Comparison of ENCODE assay signal across 13 cellular contexts in genomic region chr17:60744355-60744958, GRCh38.
DNase-seq lines count a peak whose midpoint lies in the region; ATAC-seq and TF ChIP-seq lines count a peak whose summit lies in the region.
"Had no signal": no experiment of that assay in that cellular context is flagged by ENCODE, and none has a peak within 500 bp of the region (broad histone marks: within the 10 kb centered on the region; RNA-seq: fewer than 3 reads in every experiment).

No MANE protein-coding gene starts in this region.

- no peaks in the 10 kb centered on the region for H3K9me3 ChIP-seq in SK-N-MC (ENCODE audit: low read depth, low read length)
- H3K9me3 ChIP-seq in fibroblast of lung (ENCODE audit: control insufficient read depth, insufficient read depth, low read depth, low read length): no peaks in the 10 kb centered on the region
- no peaks in the 10 kb centered on the region for H3K9me3 ChIP-seq in right cardiac atrium (ENCODE audit: control insufficient read depth, low read length)

- peak overlapping the region; percentile 84 for H3K4me2 ChIP-seq in fibroblast of lung (ENCODE audit: extremely low read depth, insufficient read depth, low read length)

- H3K27ac Mint-ChIP-seq in osteocyte (ENCODE audit: unreplicated experiment): peak overlapping the region; percentile 81
- H3K27ac Mint-ChIP-seq in activated CD4-positive, alpha-beta T cell treated with anti-CD3 and anti-CD28 coated beads, Interleukin-2, amount 10 ng/mL, durations not matched to agents 24 days and 14 days: no peak overlapping the region
- H3K27ac Mint-ChIP-seq: activated CD8-positive, alpha-beta T cell treated with anti-CD3 and anti-CD28 coated beads for 36 hours had no signal

- no peaks in the 10 kb centered on the region for H3K79me2 ChIP-seq in fibroblast of lung (ENCODE audit: control insufficient read depth, insufficient read depth, low read length)

- peaks cover 15% of the 10 kb centered on the region for H3K4me1 Mint-ChIP-seq in osteocyte (ENCODE audit: unreplicated experiment)
- no peaks in the 10 kb centered on the region for H3K4me1 Mint-ChIP-seq in activated CD4-positive, alpha-beta T cell treated with anti-CD3 and anti-CD28 coated beads, Interleukin-2, amount 10 ng/mL, durations not matched to agents 24 days and 14 days

- intact Hi-C loops in activated CD4-positive, alpha-beta T cell treated with anti-CD3 and anti-CD28 coated beads, Interleukin-2, amount 10 ng/mL, durations not matched to agents 24 days and 14 days (cut with micrococcal nuclease): no loop called here
- intact Hi-C loops in right cardiac atrium (cut with DNase I): no loop called here

- H3K27ac ChIP-seq in SK-N-MC (peak overlapping the region; percentile 98), fibroblast of lung (ENCODE audit: insufficient read depth, low read length) (peak overlapping the region; percentile 63), right cardiac atrium (ENCODE audit: low read length) (no peak overlapping the region), RWPE1 (no peak overlapping the region)

- peak overlapping the region; percentile 50 for H3K4me3 Mint-ChIP-seq in osteocyte (ENCODE audit: unreplicated experiment)
- H3K4me3 Mint-ChIP-seq in activated CD4-positive, alpha-beta T cell treated with anti-CD3 and anti-CD28 coated beads, Interleukin-2, amount 10 ng/mL, durations not matched to agents 24 days and 14 days: no peak overlapping the region
- H3K4me3 Mint-ChIP-seq: activated CD8-positive, alpha-beta T cell treated with anti-CD3 and anti-CD28 coated beads for 36 hours had no signal

- DNase-seq in COLO829 (ENCODE audit: low spot score) (peak; percentile 28), SK-N-MC (ENCODE audit: low read depth, low spot score) (no peak), fibroblast of lung (ENCODE audit: low read depth in 2 of 2) (peak; percentile 24 to 25), osteocyte (ENCODE audit: extremely low spot score, unreplicated experiment) (no peak), RKO (ENCODE audit: low spot score) (no peak), right cardiac atrium (no peak), RWPE1 (ENCODE audit: low spot score) (no peak)
- DNase-seq in activated CD4-positive, alpha-beta T cell treated with anti-CD3 and anti-CD28 coated beads, Interleukin-2, amount 10 ng/mL, durations not matched to agents 24 days and 14 days: no peak
- DNase-seq: activated CD8-positive, alpha-beta T cell treated with anti-CD3 and anti-CD28 coated beads for 36 hours; activated naive CD4-positive, alpha-beta T cell treated with anti-CD3 and anti-CD28 coated beads, Interleukin-2, amount 50 U/mL, for 16 hours; cortex of kidney; DMS79; NCI-H2107 had no signal

- CTCF ChIA-PET in RWPE1 (lab: Yijun Ruan, JAX): interaction anchor here (0.6 to 0.7 kb wide), 4 partner anchors 52 to 665 kb away, joined by 3 read pairs; no protein-coding TSS in a partner anchor

- H2AFZ ChIP-seq in fibroblast of lung (ENCODE audit: low read length): peak overlapping the region; percentile 81

- TF ChIP-seq CTCF in fibroblast of lung (conservative IDR thresholded peaks at IDR 0.05 in 1 of 2, IDR thresholded peaks at IDR 0.05 in 1 of 2; ENCODE audit: low read depth in 1 of 2, low read length in 2 of 2) (no peak), osteocyte (IDR thresholded peaks at IDR 0.05) (no peak), RWPE1 (conservative IDR thresholded peaks at IDR 0.05; ENCODE audit: low read depth) (no peak)

- H3K36me3 ChIP-seq in SK-N-MC (ENCODE audit: insufficient read depth, low read length): no peaks in the 10 kb centered on the region
- H3K36me3 ChIP-seq in fibroblast of lung (ENCODE audit: control insufficient read depth, insufficient read depth, low read length): no peaks in the 10 kb centered on the region

- H3K27me3 Mint-ChIP-seq in osteocyte (ENCODE audit: unreplicated experiment): no peaks in the 10 kb centered on the region
- peaks cover 5% of the 10 kb centered on the region for H3K27me3 Mint-ChIP-seq in activated CD4-positive, alpha-beta T cell treated with anti-CD3 and anti-CD28 coated beads, Interleukin-2, amount 10 ng/mL, durations not matched to agents 24 days and 14 days
- H3K27me3 Mint-ChIP-seq: activated CD8-positive, alpha-beta T cell treated with anti-CD3 and anti-CD28 coated beads for 36 hours had no signal

- no peaks in the 10 kb centered on the region for H3K9me3 Mint-ChIP-seq in osteocyte (ENCODE audit: unreplicated experiment)
- no peaks in the 10 kb centered on the region for H3K9me3 Mint-ChIP-seq in activated CD4-positive, alpha-beta T cell treated with anti-CD3 and anti-CD28 coated beads, Interleukin-2, amount 10 ng/mL, durations not matched to agents 24 days and 14 days
- H3K9me3 Mint-ChIP-seq: activated CD8-positive, alpha-beta T cell treated with anti-CD3 and anti-CD28 coated beads for 36 hours had no signal

- peaks cover 10% of the 10 kb centered on the region for H3K36me3 Mint-ChIP-seq in osteocyte (ENCODE audit: unreplicated experiment)
- H3K36me3 Mint-ChIP-seq in activated CD4-positive, alpha-beta T cell treated with anti-CD3 and anti-CD28 coated beads, Interleukin-2, amount 10 ng/mL, durations not matched to agents 24 days and 14 days (ENCODE audit: low read depth): no peaks in the 10 kb centered on the region

- H3K9ac ChIP-seq in SK-N-MC (ENCODE audit: insufficient read length) (peak overlapping the region; percentile 82), fibroblast of lung (ENCODE audit: insufficient read depth, low read length) (no peak overlapping the region)

- H3K4me1 ChIP-seq in fibroblast of lung (ENCODE audit: control insufficient read depth, extremely low read depth, insufficient read depth, low read length) (no peaks in the 10 kb centered on the region), right cardiac atrium (ENCODE audit: control insufficient read depth, insufficient read depth, low read length) (no peaks in the 10 kb centered on the region)

- POLR2A ChIA-PET in RWPE1 (lab: Yijun Ruan, JAX; ENCODE audit: low non-redundant PET): no interaction called here

- no peaks in the 10 kb centered on the region for H4K20me1 ChIP-seq in fibroblast of lung (ENCODE audit: control insufficient read depth, extremely low read depth, insufficient read depth, low read length)

- 49% methylated on average over 3 of the region's 3 CpGs for WGBS in right cardiac atrium

- no peak for ATAC-seq in right cardiac atrium
- ATAC-seq: activated CD8-positive, alpha-beta T cell treated with anti-CD3 and anti-CD28 coated beads for 36 hours had no signal

- H3K4me3 ChIP-seq in SK-N-MC (peak overlapping the region; percentile 75), fibroblast of lung (replicated peaks in 1 of 4; ENCODE audit: control extremely low read depth in 1 of 4, insufficient read depth in 1 of 4, low read depth in 3 of 4, low read length in 4 of 4) (peak overlapping the region; percentile 32 to 51 (median 38)), right cardiac atrium (ENCODE audit: low read length) (no peak overlapping the region)

- H3K27me3 ChIP-seq in fibroblast of lung (ENCODE audit: control insufficient read depth, insufficient read depth, low read length): no peaks in the 10 kb centered on the region
- no peaks in the 10 kb centered on the region for H3K27me3 ChIP-seq in right cardiac atrium (ENCODE audit: control insufficient read depth, insufficient read depth)

Comparison
In these comparisons a context has a peak if more than half of its experiments do, and no peak if none do; other contexts are left out.
1. DNase-seq: peak in COLO829 (single experiment) and fibroblast of lung (2 of 2); none in SK-N-MC (single experiment), osteocyte (single experiment), activated CD4-positive, alpha-beta T cell treated with anti-CD3 and anti-CD28 coated beads, Interleukin-2, amount 10 ng/mL, durations not matched to agents 24 days and 14 days (single experiment), RKO (single experiment), right cardiac atrium (0 of 3) and RWPE1 (single experiment).
2. H3K27ac ChIP-seq: peak in SK-N-MC (single experiment) and fibroblast of lung (single experiment); none in right cardiac atrium (single experiment) and RWPE1 (single experiment).